Comparison of ENCODE assay signal across 12 cellular contexts in the genomic region with DNA sequence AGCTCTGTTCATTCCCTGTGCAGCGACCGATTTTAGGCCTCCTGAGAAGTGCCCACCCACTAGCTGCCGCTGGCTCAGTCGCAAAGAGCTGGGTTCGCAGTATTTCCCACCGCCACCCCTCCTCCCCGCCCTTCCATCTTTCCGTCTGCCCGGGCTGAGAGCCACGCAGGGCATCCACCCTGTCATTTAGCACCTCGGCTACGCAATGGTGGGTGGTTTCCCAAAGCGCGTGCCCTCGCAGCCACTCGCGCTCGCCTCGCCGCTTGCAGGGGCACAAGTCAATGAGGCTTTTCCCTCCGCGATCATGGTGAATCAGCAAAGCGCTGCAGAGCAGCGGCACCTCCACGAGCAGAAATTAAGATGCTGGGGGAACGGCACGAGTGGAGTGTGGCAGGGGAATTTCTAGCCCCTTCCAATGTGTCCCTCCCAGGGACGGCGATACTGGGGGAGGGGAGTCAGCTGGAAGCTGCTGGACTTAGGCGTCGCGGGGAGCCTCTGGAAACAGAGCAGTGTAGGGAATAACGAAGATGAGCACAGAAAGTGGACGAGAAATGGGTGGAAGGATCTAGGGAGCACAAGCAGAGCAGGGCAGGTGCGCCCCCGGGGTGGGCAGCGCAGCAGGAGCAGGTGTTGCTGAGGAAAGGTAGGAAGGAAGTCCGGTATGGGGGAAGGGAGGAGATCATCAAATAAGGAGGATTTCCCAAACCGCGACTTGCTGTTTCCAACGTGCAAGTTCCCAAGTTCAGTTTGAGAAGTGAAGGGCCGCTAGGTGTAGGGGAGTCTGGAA. TPM values are rescaled to one million over a fixed set of nuclear protein-coding genes. Genes with fewer than 3 reads are reported as not detected.
DNase-seq lines count a peak whose midpoint lies in the region; ATAC-seq and TF ChIP-seq lines count a peak whose summit lies in the region.
"Had no signal": no experiment of that assay in that cellular context is flagged by ENCODE, and none has a peak within 500 bp of the region (broad histone marks: within the 10 kb centered on the region; RNA-seq: fewer than 3 reads in every experiment).

No MANE protein-coding gene starts in this region.

- H2AFZ ChIP-seq in hepatocyte, result peak overlapping the region; percentile 45

- TF ChIP-seq CTCF in hepatocyte (IDR thresholded peaks at IDR 0.05; ENCODE audit: poor library complexity), result no peak
- TF ChIP-seq CTCF in sigmoid colon (IDR thresholded peaks at IDR 0.05), result no peak
- no peak for TF ChIP-seq CTCF in lower leg skin (IDR thresholded peaks at IDR 0.05)

- peak overlapping the region; percentile 33 for H3K4me3 ChIP-seq in hepatocyte
- H3K4me3 ChIP-seq in sigmoid colon, result peak overlapping the region; percentile 45 to 61 (median 56)
- no peak overlapping the region for H3K4me3 ChIP-seq in lower leg skin (ENCODE audit: low read depth, poor library complexity, severe bottlenecking)
- H3K4me3 ChIP-seq: HAP-1 had no signal

- ATAC-seq in GM18868 (IDR thresholded peaks at IDR 0.05; ENCODE audit: unreplicated experiment) (no peak), HG03571 (IDR thresholded peaks at IDR 0.05; ENCODE audit: unreplicated experiment) (no peak)

- H3K27ac ChIP-seq in hepatocyte (no peak overlapping the region), sigmoid colon (peak overlapping the region in 3 of 4 donors; percentile 70 to 80 (median 77))
- H3K27ac ChIP-seq: right atrium auricular region, tibial nerve had no signal

- H3K9me2 ChIP-seq in hepatocyte (replicated peaks; ENCODE audit: insufficient read depth), result no peaks in the 10 kb centered on the region

- H3K9me3 ChIP-seq in hepatocyte (ENCODE audit: low read depth) (no peaks in the 10 kb centered on the region), sigmoid colon (no peaks in the 10 kb centered on the region)
- H3K9me3 ChIP-seq: HAP-1, right atrium auricular region, tibial nerve had no signal

- peaks cover 84% of the 10 kb centered on the region for H3K27me3 ChIP-seq in hepatocyte
- H3K27me3 ChIP-seq in sigmoid colon, result no peaks in the 10 kb centered on the region

- H3K4me1 ChIP-seq in hepatocyte (ENCODE audit: insufficient read depth) (peaks cover 6% of the 10 kb centered on the region), sigmoid colon (no peaks in the 10 kb centered on the region)
- H3K4me1 ChIP-seq: HAP-1 had no signal

- H3K79me2 ChIP-seq in hepatocyte, result no peaks in the 10 kb centered on the region

- no peak for TF ChIP-seq POLR2A in sigmoid colon (IDR thresholded peaks at IDR 0.05)
- no peak for TF ChIP-seq POLR2A in lower leg skin (IDR thresholded peaks at IDR 0.05)

- TF ChIP-seq EP300 in sigmoid colon (IDR thresholded peaks at IDR 0.05), result no peak

- H3K36me3 ChIP-seq in hepatocyte (replicated peaks; ENCODE audit: insufficient read depth, low read depth) (no peaks in the 10 kb centered on the region), sigmoid colon (no peaks in the 10 kb centered on the region)
- H3K36me3 ChIP-seq: HAP-1, right atrium auricular region, tibial nerve had no signal

- H3K4me2 ChIP-seq in hepatocyte, result peak overlapping the region; percentile 96

- DNase-seq in D341Med (ENCODE audit: low spot score) (peak; percentile 12), NCI-H1105 (lab: John Stamatoyannopoulos, UW) (peak; percentile 28), hepatocyte (ENCODE audit: low spot score) (peak; percentile 19), sigmoid colon (no peak), activated gamma-delta T cell (lab: John Stamatoyannopoulos, UW) (no peak), lower leg skin (ENCODE audit: low spot score in 2 of 2) (no peak)
- DNase-seq: Right ventricle myocardium superior had no signal

- H4K20me1 ChIP-seq in hepatocyte (ENCODE audit: insufficient read depth, poor library complexity, severe bottlenecking), result no peaks in the 10 kb centered on the region

- intact Hi-C loops in sigmoid colon (cut with DNase I) (loop anchor here (10.0 kb wide), 2 partner anchors 223 to 1197 kb away; no protein-coding TSS in a partner anchor), lower leg skin (cut with DNase I; ENCODE audit: low total_unique reads) (no loop called here)

- 15% methylated on average over 42 of the region's 42 CpGs for WGBS in hepatocyte (ENCODE audit: low lambda C conversion rate, missing lambda C conversion rate)
- 2% methylated on average over 42 of the region's 42 CpGs for WGBS in sigmoid colon, 2 donors
- WGBS in lower leg skin, 2 donors, result 1 to 33% methylated on average over 32 to 42 of the region's 42 CpGs

RNA-seq across cellular contexts. Expression of a gene that starts 2.4 kb away (rescaled TPM):
- total RNA-seq in hepatocyte, result 5.7 and 7.7 TPM in 2 replicates
- 3.0 and 3.4 TPM in 2 replicates for polyA plus RNA-seq in hepatocyte
- total RNA-seq in sigmoid colon, result 10 to 100 TPM; 19.6 to 31.6 (median 25.4) TPM
- under 1 TPM in 2 of 3 donors, not detected in 1; under 0.01 to 0.28 TPM for polyA plus RNA-seq in sigmoid colon
- total RNA-seq in lower leg skin, result under 1 TPM in 3 of 4 donors, not detected in 1; 0.07 to 0.13 (median 0.08) TPM

Comparison
In these comparisons a context has a peak if more than half of its experiments do, and no peak if none do; other contexts are left out.
1. DNase-seq: peak in D341Med (single experiment), NCI-H1105 (single experiment) and hepatocyte (single experiment); none in sigmoid colon (single experiment), activated gamma-delta T cell (single experiment) and lower leg skin (0 of 2).